ENCODE assay signal across 17 cellular contexts in the genomic region with DNA sequence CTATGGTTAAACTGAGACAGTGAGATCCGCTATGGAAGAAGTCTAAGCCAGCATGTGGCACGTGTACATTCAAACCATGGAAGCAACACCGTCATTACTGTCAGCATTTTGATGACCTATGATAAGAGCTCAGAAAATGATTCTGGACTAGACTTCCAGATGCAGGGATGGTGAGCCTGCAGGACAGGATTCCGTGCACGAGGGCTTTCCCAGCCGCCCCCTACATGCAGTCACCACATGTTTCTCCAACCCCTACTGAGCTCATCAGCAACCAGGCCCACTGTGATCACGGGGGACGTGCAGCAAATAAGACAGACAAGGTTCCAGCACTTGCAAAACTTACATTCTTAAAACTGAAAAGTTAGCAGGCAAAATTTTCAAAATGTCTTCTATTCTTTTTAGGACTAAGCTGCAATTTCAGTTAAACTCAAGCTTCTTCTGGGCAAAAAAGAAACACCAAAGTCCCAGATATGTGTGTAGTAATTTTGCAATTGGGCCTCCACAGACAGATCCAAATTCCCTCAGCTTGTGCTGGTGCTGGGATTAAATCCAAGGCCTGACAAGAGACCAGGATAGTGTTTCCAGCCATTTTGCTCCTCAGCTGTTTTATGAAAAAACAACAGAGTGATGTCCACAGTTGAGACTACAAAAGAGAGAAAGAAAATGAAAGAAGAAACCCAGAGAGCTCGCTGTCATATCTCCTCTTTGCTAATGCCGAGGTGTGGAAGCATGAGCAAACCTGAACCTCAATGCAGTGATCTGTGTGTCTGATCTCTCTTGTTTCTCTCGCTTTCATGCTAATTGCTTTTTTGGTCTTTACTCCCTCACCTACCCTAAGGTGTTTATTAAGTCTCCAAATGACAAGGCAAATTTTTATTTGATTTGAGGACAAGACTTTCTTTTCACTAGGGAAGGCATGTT.
A peak's percentile ranks its signal among the peaks of the same experiment; 100 is the strongest.
DNase-seq lines count a peak whose midpoint lies in the region; ATAC-seq, FAIRE-seq and TF ChIP-seq lines count a peak whose summit lies in the region.
"Had no signal": no experiment of that assay in that cellular context is flagged by ENCODE, and none has a peak within 500 bp of the region (broad histone marks: within the 10 kb centered on the region; RNA-seq: fewer than 3 reads in every experiment).

No MANE protein-coding gene starts in this region.

- H3K27me3 ChIP-seq in hepatocyte (no peaks in the 10 kb centered on the region), spleen (replicated peaks in 1 of 7) (no peaks in the 10 kb centered on the region)
- H3K27me3 ChIP-seq: adrenal gland, left lung had no signal

- 75% methylated on average over 11 of the region's 11 CpGs for WGBS in hepatocyte (ENCODE audit: low lambda C conversion rate, missing lambda C conversion rate)
- WGBS in spleen, 5 donors, result 79 to 82% (median 81%) methylated on average over 11 of the region's 11 CpGs

- intact Hi-C loops in spleen (cut with DNase I; ENCODE audit: low total_unique reads), result no loop called here

- no peak for ATAC-seq in GM19328 (IDR thresholded peaks at IDR 0.05; ENCODE audit: unreplicated experiment)
- ATAC-seq: effector memory CD8-positive, alpha-beta T cell; left lung had no signal

- no peak overlapping the region for H3K4me3 ChIP-seq in hepatocyte
- no peak overlapping the region for H3K4me3 ChIP-seq in spleen
- H3K4me3 ChIP-seq: adrenal gland, left lung, SK-N-MC had no signal

- H3K27ac ChIP-seq in angular gyrus (ENCODE audit: low read depth, low read length) (peak overlapping the region; percentile 37), hepatocyte (peak overlapping the region; percentile 30), spleen (no peak overlapping the region)
- H3K27ac ChIP-seq: C4-2B, SK-N-MC, VCaP had no signal

- H3K79me2 ChIP-seq in hepatocyte, result no peaks in the 10 kb centered on the region

- H3K9me2 ChIP-seq in hepatocyte (replicated peaks; ENCODE audit: insufficient read depth), result no peaks in the 10 kb centered on the region

- H3K4me1 ChIP-seq in hepatocyte (ENCODE audit: insufficient read depth) (peaks cover 35% of the 10 kb centered on the region), spleen (peaks cover 0 to 32% (median 8%) of the 10 kb centered on the region in 6 donors)

- TF ChIP-seq CTCF in hepatocyte (IDR thresholded peaks at IDR 0.05; ENCODE audit: poor library complexity) (no peak), spleen (IDR thresholded peaks at IDR 0.05 in 8 of 11, conservative IDR thresholded peaks at IDR 0.05 in 3 of 11) (no peak)

- no peak overlapping the region for H3K4me2 ChIP-seq in hepatocyte

- H3K36me3 ChIP-seq in hepatocyte (replicated peaks; ENCODE audit: insufficient read depth, low read depth) (no peaks in the 10 kb centered on the region), spleen (peaks cover 0 to 17% (median 0%) of the 10 kb centered on the region in 6 donors)
- H3K36me3 ChIP-seq: adrenal gland had no signal

- H3K9me3 ChIP-seq in hepatocyte (ENCODE audit: low read depth), result no peaks in the 10 kb centered on the region
- H3K9me3 ChIP-seq in spleen, result no peaks in the 10 kb centered on the region
- H3K9me3 ChIP-seq: adrenal gland, left lung had no signal

- H4K20me1 ChIP-seq in hepatocyte (ENCODE audit: insufficient read depth, poor library complexity, severe bottlenecking), result no peaks in the 10 kb centered on the region

- FAIRE-seq in GM12892 (lab: Jason Lieb, UNC), result peak; percentile 46
- FAIRE-seq: GM12891, GM19239 had no signal

- DNase-seq in GM12892 (ENCODE audit: insufficient read length), result no peak
- DNase-seq in hepatocyte (ENCODE audit: low spot score), result no peak
- peak; percentile 54 for DNase-seq in spleen
- no peak for DNase-seq in NCI-H2081 treated with DMSO at 0.1 percent for 48 hours (lab: John Stamatoyannopoulos, UW)
- DNase-seq in GDM1 (lab: John Stamatoyannopoulos, UW), result no peak
- DNase-seq in NCI-H226, result no peak
- DNase-seq: activated T-cell treated with anti-CD3 and anti-CD28 coated beads for 4 hours; adrenal gland; effector memory CD8-positive, alpha-beta T cell; left lung had no signal

- H2AFZ ChIP-seq in hepatocyte, result no peak overlapping the region

- TF ChIP-seq POLR2A in GM12892 (IDR thresholded peaks at IDR 0.05; ENCODE audit: low read depth, low read length), result no peak
- TF ChIP-seq POLR2A in spleen (IDR thresholded peaks at IDR 0.05), result no peak

Comparison
In these comparisons a context has a peak if more than half of its experiments do, and no peak if none do; other contexts are left out.
1. H3K27ac ChIP-seq: peak in angular gyrus (single experiment) and hepatocyte (single experiment); none in spleen (0 of 8).